8 cellular contexts compared by ENCODE assay signal in the genomic region with DNA sequence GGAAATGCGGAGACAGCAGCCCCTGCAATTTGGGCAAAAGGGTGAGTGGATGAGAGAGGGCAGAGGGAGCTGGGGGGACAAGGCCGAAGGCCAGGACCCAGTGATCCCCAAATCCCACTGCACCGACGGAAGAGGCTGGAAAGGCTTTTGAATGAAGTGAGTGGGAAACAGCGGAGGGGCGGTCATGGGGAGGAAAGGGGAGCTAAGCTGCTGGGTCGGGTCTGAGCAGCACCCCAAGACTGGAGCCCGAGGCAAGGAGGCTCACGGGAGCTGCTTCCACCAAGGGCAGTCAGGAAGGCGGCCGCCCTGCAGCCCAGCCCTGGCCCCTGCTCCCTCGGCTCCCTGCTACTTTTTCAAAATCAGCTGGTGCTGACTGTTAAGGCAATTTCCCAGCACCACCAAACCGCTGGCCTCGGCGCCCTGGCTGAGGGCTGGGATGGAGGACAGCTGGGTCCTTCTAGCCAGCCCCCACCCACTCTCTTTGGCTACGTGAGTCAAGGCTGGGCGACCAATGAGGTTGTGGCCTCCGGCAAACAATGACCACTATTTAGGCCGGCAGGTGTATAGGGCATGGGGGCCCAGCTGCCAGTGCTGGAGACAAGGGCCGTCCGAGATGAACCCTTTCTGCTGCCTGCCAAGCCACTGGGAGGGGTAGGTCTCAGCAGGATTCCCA. TPM values are rescaled to one million over a fixed set of nuclear protein-coding genes. Genes with fewer than 3 reads are reported as not detected.
DNase-seq lines count a peak whose midpoint lies in the region; ATAC-seq, FAIRE-seq and TF ChIP-seq lines count a peak whose summit lies in the region.

No MANE protein-coding gene starts in this region.

- TF ChIP-seq CTCF in bronchial epithelial cell (IDR thresholded peaks at IDR 0.05; ENCODE audit: insufficient read depth, low read length, severe bottlenecking) (no peak), lung (IDR thresholded peaks at IDR 0.05; ENCODE audit: control extremely low read depth, extremely low read depth) (no peak), upper lobe of right lung (IDR thresholded peaks at IDR 0.05) (no peak)

- H3K4me3 ChIP-seq in bronchial epithelial cell (ENCODE audit: low read depth, low read length) (peak overlapping the region; percentile 60), lung (no peak overlapping the region), upper lobe of right lung (peak overlapping the region; percentile 47)

- H3K9me3 ChIP-seq in lung (ENCODE audit: control insufficient read depth in 2 of 2, insufficient read depth in 1 of 2, low read length in 1 of 2) (no peaks in the 10 kb centered on the region), upper lobe of right lung (no peaks in the 10 kb centered on the region)

- DNase-seq in T-helper 1 cell, result no peak
- DNase-seq in bronchial epithelial cell (ENCODE audit: low read depth), result no peak
- DNase-seq in lung (ENCODE audit: low spot score), result no peak
- no peak for DNase-seq in upper lobe of right lung
- DNase-seq in GM19238 (ENCODE audit: insufficient read length, low spot score), result no peak

- no peak overlapping the region for H3K4me3 Mint-ChIP-seq in T-helper 1 cell treated with Interleukin-12 subunit alpha and Interleukin-12 subunit beta and Interleukin-4 antibody, amounts not matched to agents 30 μg/mL and 1 μg/mL, for 36 hours

- peaks cover 24% of the 10 kb centered on the region for H3K4me1 Mint-ChIP-seq in T-helper 1 cell treated with Interleukin-12 subunit alpha and Interleukin-12 subunit beta and Interleukin-4 antibody, amounts not matched to agents 30 μg/mL and 1 μg/mL, for 36 hours (ENCODE audit: low read depth)

- H3K9me3 Mint-ChIP-seq in T-helper 1 cell treated with Interleukin-12 subunit alpha and Interleukin-12 subunit beta and Interleukin-4 antibody, amounts not matched to agents 30 μg/mL and 1 μg/mL, for 36 hours, result no peaks in the 10 kb centered on the region

- ATAC-seq in lung (ENCODE audit: insufficient read depth, low FRiP score) (peak; percentile 8), upper lobe of right lung (peak; percentile 24), HG03378 (IDR thresholded peaks at IDR 0.05; ENCODE audit: unreplicated experiment) (no peak), GM19463 (IDR thresholded peaks at IDR 0.05; ENCODE audit: unreplicated experiment) (no peak)

- peak overlapping the region in 1 of 2 donors; percentile 17 for H3K27ac ChIP-seq in lung (ENCODE audit: low read depth in 1 of 2, low read length in 1 of 2)
- peak overlapping the region; percentile 82 for H3K27ac ChIP-seq in upper lobe of right lung

- H3K27me3 Mint-ChIP-seq in T-helper 1 cell treated with Interleukin-12 subunit alpha and Interleukin-12 subunit beta and Interleukin-4 antibody, amounts not matched to agents 30 μg/mL and 1 μg/mL, for 36 hours (ENCODE audit: low read depth), result no peaks in the 10 kb centered on the region

- H3K27me3 ChIP-seq in bronchial epithelial cell (ENCODE audit: control insufficient read depth, insufficient read depth, low read length) (no peaks in the 10 kb centered on the region), lung (ENCODE audit: control insufficient read depth, insufficient read depth) (no peaks in the 10 kb centered on the region), upper lobe of right lung (no peaks in the 10 kb centered on the region)

- H3K27ac Mint-ChIP-seq in T-helper 1 cell treated with Interleukin-12 subunit alpha and Interleukin-12 subunit beta and Interleukin-4 antibody, amounts not matched to agents 30 μg/mL and 1 μg/mL, for 36 hours, result peak overlapping the region; percentile 65

- H3K36me3 Mint-ChIP-seq in T-helper 1 cell treated with Interleukin-12 subunit alpha and Interleukin-12 subunit beta and Interleukin-4 antibody, amounts not matched to agents 30 μg/mL and 1 μg/mL, for 36 hours (ENCODE audit: low read depth), result peaks cover 4% of the 10 kb centered on the region

- intact Hi-C loops in upper lobe of right lung (cut with DNase I), result no loop called here

- FAIRE-seq in bronchial epithelial cell (lab: Jason Lieb, UNC), result no peak

- peaks cover 0 to 3% of the 10 kb centered on the region in 2 donors for H3K4me1 ChIP-seq in lung (ENCODE audit: control insufficient read depth in 2 of 2, insufficient read depth in 2 of 2, low read length in 2 of 2)
- H3K4me1 ChIP-seq in upper lobe of right lung, result peaks cover 31% of the 10 kb centered on the region

- peaks cover 2% of the 10 kb centered on the region for H3K36me3 ChIP-seq in bronchial epithelial cell (ENCODE audit: control insufficient read depth, insufficient read depth, low read length)
- no peaks in the 10 kb centered on the region for H3K36me3 ChIP-seq in lung (ENCODE audit: control insufficient read depth in 2 of 2, insufficient read depth in 2 of 2, low read length in 2 of 2)
- H3K36me3 ChIP-seq in upper lobe of right lung, result no peaks in the 10 kb centered on the region

- WGBS in lung, 2 donors, result 72 to 75% methylated on average over 21 of the region's 21 CpGs

RNA-seq across cellular contexts. Expression of gene SERPINF1, which starts 0.5 kb away (rescaled TPM):
- total RNA-seq in bronchial epithelial cell, result 51.3 and 112 TPM in 2 replicates
- 100 to 1,000 TPM; 126 to 249 TPM for total RNA-seq in lung
- 100 to 1,000 TPM; 132 to 168 TPM for polyA plus RNA-seq in lung
- 119 TPM for total RNA-seq in upper lobe of right lung

RNA-seq across cellular contexts. Expression of gene SERPINF2, which starts 19.7 kb away (rescaled TPM):
- total RNA-seq in bronchial epithelial cell, result 0.79 and 1.5 TPM in 2 replicates
- total RNA-seq in lung, result 10 to 100 TPM; 13.7 to 41.1 TPM
- 10 to 100 TPM; 74.9 to 78.9 TPM for polyA plus RNA-seq in lung
- 21.6 TPM for total RNA-seq in upper lobe of right lung

RNA-seq across cellular contexts. Expression of gene WDR81, which starts 37.9 kb away (rescaled TPM):
- total RNA-seq in bronchial epithelial cell, result 13.8 and 21.6 TPM in 2 replicates
- 10 to 100 TPM; 27.9 to 51.9 TPM for total RNA-seq in lung
- 10 to 100 TPM; 26.0 to 38.5 TPM for polyA plus RNA-seq in lung
- total RNA-seq in upper lobe of right lung, result 43.9 TPM

RNA-seq across cellular contexts. Expression of gene TLCD2, which starts 52.2 kb away (rescaled TPM):
- 4.5 and 19.1 TPM in 2 replicates for total RNA-seq in bronchial epithelial cell
- total RNA-seq in lung, result 10 to 100 TPM; 13.3 to 16.1 TPM
- 1 to 10 TPM; 4.4 to 6.2 TPM for polyA plus RNA-seq in lung
- 12.7 TPM for total RNA-seq in upper lobe of right lung

Comparison
In these comparisons a context has a peak if more than half of its experiments do, and no peak if none do; other contexts are left out.
1. ATAC-seq: peak in lung (single experiment) and upper lobe of right lung (single experiment); none in HG03378 (single experiment) and GM19463 (single experiment).